13 cellular contexts compared by ENCODE assay signal in genomic region chr5:36950586-36951457, GRCh38.
DNase-seq lines count a peak whose midpoint lies in the region; ATAC-seq and TF ChIP-seq lines count a peak whose summit lies in the region.
"Had no signal": no experiment of that assay in that cellular context is flagged by ENCODE, and none has a peak within 500 bp of the region (broad histone marks: within the 10 kb centered on the region; RNA-seq: fewer than 3 reads in every experiment).

No MANE protein-coding gene starts in this region.

- RAD21 ChIA-PET in HCT116 (lab: Charles Lee; ENCODE audit: low non-redundant PET in 1 of 2, low total read pairs in 2 of 2, uncharacterized antibody in 2 of 2, unreplicated experiment in 2 of 2) = no interaction called here

- H3K36me3 ChIP-seq in HCT116 (ENCODE audit: control insufficient read depth in 1 of 2, insufficient read depth in 2 of 2, low read length in 2 of 2) = no peaks in the 10 kb centered on the region
- peaks cover 7% of the 10 kb centered on the region for H3K36me3 ChIP-seq in left ventricle myocardium inferior
- peaks cover 3% of the 10 kb centered on the region; the same call in 1 of the 2 replicates for H3K36me3 ChIP-seq in HAP-1 (replicated peaks)

- no peak for TF ChIP-seq RAD21 in HCT116 (IDR thresholded peaks at IDR 0.05; ENCODE audit: low read depth)

- H3K4me1 ChIP-seq in HCT116 (ENCODE audit: control insufficient read depth in 1 of 2, insufficient read depth in 2 of 2, low read length in 2 of 2) = peaks cover 5 to 13% of the 10 kb centered on the region in 2 experiments
- peaks cover 78% of the 10 kb centered on the region for H3K4me1 ChIP-seq in left ventricle myocardium inferior
- H3K4me1 ChIP-seq in HAP-1 = peaks cover 10% of the 10 kb centered on the region

- H3K9me3 ChIP-seq in HCT116 (ENCODE audit: control insufficient read depth in 1 of 2, insufficient read depth in 1 of 2, low read depth in 1 of 2, low read length in 2 of 2) = no peaks in the 10 kb centered on the region
- H3K9me3 ChIP-seq in left ventricle myocardium inferior (replicated peaks) = no peaks in the 10 kb centered on the region
- H3K9me3 ChIP-seq in HAP-1 = no peaks in the 10 kb centered on the region

- DNase-seq in ACHN (peak; percentile 37), HCT116 (ENCODE audit: low read depth, low spot score) (no peak), amniotic epithelial cell (ENCODE audit: low read depth) (peak; percentile 50), kidney glomerular epithelial cell (lab: John Stamatoyannopoulos, UW) (peak; percentile 23), left ventricle myocardium inferior (no peak), cerebellum (ENCODE audit: low spot score) (no peak), Right ventricle myocardium superior (no peak), HAP-1 (ENCODE audit: low spot score in 2 of 2) (no peak)
- DNase-seq: amygdala; stimulated activated CD4-positive, alpha-beta T cell treated with anti-CD3 and anti-CD28 coated beads, Interleukin-12 subunit alpha, Interleukin-12 subunit beta, amount 100 ng/mL, for 4 hours; stimulated activated naive CD4-positive, alpha-beta T cell had no signal

- TF ChIP-seq POLR2A in HCT116 (IDR thresholded peaks at IDR 0.05; ENCODE audit: borderline replicate concordance, extremely low read depth, insufficient read depth, insufficient read length) = no peak

- POLR2A ChIA-PET in HCT116 (lab: Charles Lee) = no interaction called here

- ATAC-seq in HCT116 = peak; percentile 49; the same call in 1 of the 2 replicates
- no peak for ATAC-seq in Right ventricle myocardium superior (ENCODE audit: poor library complexity)

- H4K20me1 ChIP-seq in HCT116 (ENCODE audit: insufficient read depth) = peaks cover 6% of the 10 kb centered on the region; the same call in 1 of the 2 replicates

- intact Hi-C loops in HCT116 (cut with micrococcal nuclease) (no loop called here), left ventricle myocardium inferior (cut with micrococcal nuclease) (no loop called here), Right ventricle myocardium superior (cut with DNase I) (no loop called here)

- H3K9me2 ChIP-seq in HCT116 (ENCODE audit: insufficient read depth) = no peaks in the 10 kb centered on the region

- peaks cover 93% of the 10 kb centered on the region for H3K79me2 ChIP-seq in HCT116 (ENCODE audit: insufficient read depth, low read length)

- CTCF ChIA-PET in HCT116 (lab: Charles Lee) = no interaction called here

- H3K27me3 ChIP-seq in HCT116 (ENCODE audit: insufficient read depth, low read length) (no peaks in the 10 kb centered on the region), left ventricle myocardium inferior (ENCODE audit: low read depth) (no peaks in the 10 kb centered on the region), HAP-1 (ENCODE audit: low read depth) (no peaks in the 10 kb centered on the region)

- H3K9ac ChIP-seq in HCT116 (ENCODE audit: low read length) = no peak overlapping the region
- H3K9ac ChIP-seq: KMS-11 had no signal

- no peak for TF ChIP-seq CTCF in HCT116 (IDR thresholded peaks at IDR 0.05 in 2 of 3, conservative IDR thresholded peaks at IDR 0.05 in 1 of 3; ENCODE audit: borderline replicate concordance in 1 of 3, insufficient read depth in 1 of 3, low read depth in 2 of 3, low read length in 2 of 3)
- no peak for TF ChIP-seq CTCF in left ventricle myocardium inferior (IDR thresholded peaks at IDR 0.05; ENCODE audit: borderline replicate concordance)

- BruUV-seq in HCT116 (replicated peaks; lab: Mats Ljungman, UMichigan) = no TSS peak

- no peak overlapping the region for H2AFZ ChIP-seq in HCT116 (ENCODE audit: low read depth, low read length, poor library complexity, severe bottlenecking)

- H3K27ac ChIP-seq in HCT116 (ENCODE audit: low read depth, low read length) = no peak overlapping the region
- no peak overlapping the region for H3K27ac ChIP-seq in left ventricle myocardium inferior (replicated peaks)
- H3K27ac ChIP-seq: C4-2B, KMS-11 had no signal

- H3K4me3 ChIP-seq in HCT116 (replicated peaks in 1 of 2; ENCODE audit: low read depth in 1 of 2, low read length in 2 of 2) (no peak overlapping the region), left ventricle myocardium inferior (no peak overlapping the region), HAP-1 (no peak overlapping the region)

- in situ Hi-C loops in ACHN (cut with HindIII; ENCODE audit: low pct_ligation_motif_present, low pct_unique_long_range_greater_than_20kb, low sequenced_read_pairs) = no loop called here
- in situ Hi-C loops in HAP-1 (cut with MboI; ENCODE audit: low sequenced_read_pairs) = no loop called here

- H3K4me2 ChIP-seq in HCT116 (ENCODE audit: low read length) = peak overlapping the region; percentile 39
- H3K4me2 ChIP-seq: KMS-11 had no signal

TF ChIP-seq in HCT116, 20 proteins besides CTCF, POLR2A, EP300 and RAD21:
- TF ChIP-seq TCF7L2 (IDR thresholded peaks at IDR 0.05; ENCODE audit: borderline replicate concordance, extremely low read depth, insufficient read depth, insufficient read length) (no peak), SRF (IDR thresholded peaks at IDR 0.05; ENCODE audit: low read depth) (no peak), ZBTB33 (IDR thresholded peaks at IDR 0.05; ENCODE audit: extremely low read depth, insufficient replicate concordance, low read length) (no peak), POLR2AphosphoS5 (IDR thresholded peaks at IDR 0.05; ENCODE audit: low read depth, low read length) (no peak), SIN3A (IDR thresholded peaks at IDR 0.05; ENCODE audit: low read depth) (no peak), ZNF274 (IDR thresholded peaks at IDR 0.05; ENCODE audit: low read depth, low read length) (no peak), CEBPB (IDR thresholded peaks at IDR 0.05; ENCODE audit: low read depth) (no peak), CBX3 (IDR thresholded peaks at IDR 0.05; ENCODE audit: low read depth) (no peak), ATF3 (IDR thresholded peaks at IDR 0.05) (no peak), EGR1 (IDR thresholded peaks at IDR 0.05; ENCODE audit: low read depth) (no peak)
- TF ChIP-seq, protein P1, sequence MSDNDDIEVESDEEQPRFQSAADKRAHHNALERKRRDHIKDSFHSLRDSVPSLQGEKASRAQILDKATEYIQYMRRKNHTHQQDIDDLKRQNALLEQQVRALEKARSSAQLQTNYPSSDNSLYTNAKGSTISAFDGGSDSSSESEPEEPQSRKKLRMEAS (IDR thresholded peaks at IDR 0.05) = no peak

Comparison
In these comparisons a context has a peak if more than half of its experiments do, and no peak if none do; other contexts are left out.
1. DNase-seq: peak in ACHN (single experiment), amniotic epithelial cell (single experiment) and kidney glomerular epithelial cell (single experiment); none in HCT116 (single experiment), left ventricle myocardium inferior (single experiment), cerebellum (single experiment), Right ventricle myocardium superior (single experiment) and HAP-1 (0 of 2).